ENCODE assay signal across 8 cellular contexts in the genomic region with DNA sequence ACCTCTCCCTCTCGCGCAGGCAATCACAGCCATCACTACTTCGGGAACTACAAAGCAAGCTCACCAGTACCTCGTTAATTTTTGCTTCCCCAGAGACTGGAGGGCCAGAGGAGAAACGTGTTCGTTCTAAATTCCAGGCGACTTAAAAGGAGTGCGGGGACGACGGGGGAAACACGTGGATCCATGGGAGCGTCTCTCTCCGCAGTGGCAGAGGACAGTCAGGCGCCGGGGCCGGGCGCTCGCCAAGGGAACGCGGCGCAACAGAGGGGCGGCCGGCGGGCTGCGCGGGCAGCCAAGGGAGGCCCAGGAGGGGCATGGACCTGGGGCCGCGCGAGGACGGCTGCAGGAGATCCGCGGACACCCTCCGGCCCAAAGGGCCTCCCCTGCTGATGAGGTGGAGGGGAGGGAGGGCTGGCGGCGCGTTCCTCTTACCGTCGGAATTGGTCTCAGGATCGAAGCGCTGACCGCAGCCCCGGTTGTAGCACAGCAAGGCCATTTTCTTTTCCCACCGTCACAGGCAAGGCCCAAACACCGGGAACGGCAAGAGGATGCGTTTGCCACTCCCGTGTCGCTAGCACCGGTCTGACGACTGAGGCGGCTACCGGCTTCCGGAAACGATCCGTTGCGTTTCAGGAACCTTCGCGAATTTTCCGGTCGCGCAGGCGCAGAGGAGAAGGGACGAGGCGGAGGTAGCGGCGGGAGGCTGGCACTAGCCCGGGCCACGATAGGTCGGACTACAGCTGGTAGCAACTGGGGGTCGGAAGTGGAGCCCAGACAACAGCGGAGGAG. TPM values are rescaled to one million over a fixed set of nuclear protein-coding genes. Genes with fewer than 3 reads are reported as not detected.
DNase-seq lines count a peak whose midpoint lies in the region; ATAC-seq and TF ChIP-seq lines count a peak whose summit lies in the region.

Gene CHORDC1 (minus strand): TSS at position 591 of the 789 bp plus-strand sequence. CDS start 95 bp downstream, at position 496.

- H3K9me3 ChIP-seq in left ventricle myocardium inferior (replicated peaks) (no peaks in the 10 kb centered on the region), upper lobe of right lung (no peaks in the 10 kb centered on the region)

- in situ Hi-C loops in GM13977 (cut with MboI; ENCODE audit: low pct_unique_long_range_greater_than_20kb, low sequenced_read_pairs, unreplicated experiment) = no loop called here

- H3K27me3 ChIP-seq in left ventricle myocardium inferior (ENCODE audit: low read depth) (no peaks in the 10 kb centered on the region), upper lobe of right lung (no peaks in the 10 kb centered on the region)

- H3K36me3 ChIP-seq in left ventricle myocardium inferior (no peaks in the 10 kb centered on the region), upper lobe of right lung (no peaks in the 10 kb centered on the region)

- TF ChIP-seq CTCF in GM13977 (IDR thresholded peaks at IDR 0.05; ENCODE audit: extremely low read depth, insufficient read depth, missing control alignments) (no peak), left ventricle myocardium inferior (IDR thresholded peaks at IDR 0.05; ENCODE audit: borderline replicate concordance) (no peak), upper lobe of right lung (IDR thresholded peaks at IDR 0.05) (no peak)

- peaks cover 69% of the 10 kb centered on the region for H3K4me1 ChIP-seq in left ventricle myocardium inferior
- peaks cover 23% of the 10 kb centered on the region for H3K4me1 ChIP-seq in upper lobe of right lung

- H3K4me3 ChIP-seq in left ventricle myocardium inferior (peak within 1 kb of the TSS; percentile 91), upper lobe of right lung (peak within 1 kb of the TSS; percentile 84)

- ATAC-seq in HG02840 (IDR thresholded peaks at IDR 0.05; ENCODE audit: low FRiP score, unreplicated experiment) = peak; percentile 96
- peak; percentile 98 for ATAC-seq in upper lobe of right lung

- peak within 1 kb of the TSS; percentile 89 for H3K27ac ChIP-seq in left ventricle myocardium inferior (replicated peaks)
- peak within 1 kb of the TSS; percentile 88 for H3K27ac ChIP-seq in upper lobe of right lung

- intact Hi-C loops in T-helper 1 cell treated with Interleukin-12 subunit alpha and Interleukin-12 subunit beta and Interleukin-4 antibody, amounts not matched to agents 30 ng/mL and 1 ng/mL, for 36 hours (cut with micrococcal nuclease) = loop anchor here (1.0 to 10.0 kb wide), 3 partner anchors 17 to 1888 kb away; partner anchors contain the start of gene CTSC
- intact Hi-C loops in left ventricle myocardium inferior (cut with micrococcal nuclease) (no loop called here), posterior vena cava (cut with DNase I) (no loop called here), upper lobe of right lung (cut with DNase I) (no loop called here)

- peak; percentile 90 for DNase-seq in GM13977 (ENCODE audit: low spot score)
- DNase-seq in NCI-H146 (lab: John Stamatoyannopoulos, UW) = peak; percentile 82
- peak; percentile 74 for DNase-seq in amniotic epithelial cell (ENCODE audit: low read depth)
- peak; percentile 91 for DNase-seq in left ventricle myocardium inferior
- peak; percentile 97 for DNase-seq in posterior vena cava (ENCODE audit: low spot score)
- DNase-seq in upper lobe of right lung = peak; percentile 96

RNA-seq across cellular contexts. Expression of gene CHORDC1, which starts in this region (rescaled TPM):
- 61.9 and 65.7 TPM in 2 replicates for total RNA-seq in T-helper 1 cell treated with Interleukin-12 subunit alpha and Interleukin-12 subunit beta and Interleukin-4 antibody, amounts not matched to agents 30 ng/mL and 1 ng/mL, for 36 hours
- 41.4 TPM for total RNA-seq in left ventricle myocardium inferior
- total RNA-seq in posterior vena cava = 10 to 100 TPM; 24.7 to 31.7 TPM
- total RNA-seq in upper lobe of right lung = 30.7 TPM

Comparison
In these comparisons a context has a peak if more than half of its experiments do, and no peak if none do; other contexts are left out.
1. Peak in every context shown above with its lines: DNase-seq, ATAC-seq, H3K4me3 ChIP-seq and H3K27ac ChIP-seq.